In the genomic region with DNA sequence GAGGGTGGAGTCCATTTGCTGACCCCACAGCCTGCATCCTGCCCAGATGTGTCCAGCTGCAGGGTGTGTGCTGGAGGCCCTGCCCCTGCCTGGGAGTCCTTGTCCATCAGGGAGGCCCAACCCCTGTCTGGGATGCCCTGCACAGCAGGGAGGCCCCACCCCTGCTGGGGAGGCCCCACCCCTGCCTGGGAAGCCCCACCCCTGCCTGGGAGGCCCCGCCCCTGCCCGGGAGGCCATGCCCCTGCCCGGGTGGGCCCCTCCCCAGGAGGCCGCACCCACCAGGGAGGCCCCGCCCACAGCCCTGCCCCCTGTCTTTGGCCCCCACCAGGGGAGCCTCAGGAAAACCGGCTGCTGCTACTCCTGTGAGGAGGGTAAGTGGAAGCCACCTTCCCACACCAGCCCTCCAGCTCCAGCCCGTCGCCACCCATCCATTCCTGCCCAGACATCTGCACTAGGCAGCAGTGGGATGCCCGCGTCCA, we compare ENCODE assay signal across 11 cellular contexts. TPM values are rescaled to one million over a fixed set of nuclear protein-coding genes. Genes with fewer than 3 reads are reported as not detected.
DNase-seq lines count a peak whose midpoint lies in the region; TF ChIP-seq lines count a peak whose summit lies in the region.
"Had no signal": no experiment of that assay in that cellular context is flagged by ENCODE, and none has a peak within 500 bp of the region (broad histone marks: within the 10 kb centered on the region; RNA-seq: fewer than 3 reads in every experiment).

No MANE protein-coding gene starts in this region.

- no CpG with 5 or more reads among the region's 10 CpGs for WGBS in H9 (ENCODE audit: extremely low coverage, insufficient read length, low lambda C conversion rate)
- 88% methylated on average over 4 of the region's 10 CpGs for WGBS in SK-N-SH (ENCODE audit: low lambda C conversion rate)

- H3K18ac ChIP-seq in H9 (ENCODE audit: insufficient read length, low read depth, low read length): no peak overlapping the region

- no peak overlapping the region for H3K4ac ChIP-seq in H9 (ENCODE audit: low read depth, low read length)

- H3K36me3 Mint-ChIP-seq in H9 (ENCODE audit: insufficient read depth in 1 of 3, low read depth in 3 of 3): peaks cover 4 to 8% (median 8%) of the 10 kb centered on the region in 3 experiments

- peaks cover 2 to 19% of the 10 kb centered on the region in 2 experiments for H3K4me1 Mint-ChIP-seq in H9

- H2BK120ac ChIP-seq in H9 (ENCODE audit: low read depth, low read length, poor library complexity, severe bottlenecking): no peak overlapping the region

- no peak overlapping the region for H4K8ac ChIP-seq in H9 (replicated peaks; ENCODE audit: insufficient read length, low read depth, low read length)

- H3K23me2 ChIP-seq in H9 (ENCODE audit: insufficient read length, low read depth, low read length, poor library complexity, severe bottlenecking): no peaks in the 10 kb centered on the region

- peaks cover 8 to 9% of the 10 kb centered on the region in 2 experiments for H3K9me3 Mint-ChIP-seq in H9

- DNase-seq in H9: peak; percentile 57
- peak; percentile 91 for DNase-seq in SK-N-SH
- peak; percentile 14 to 28 (median 15) for DNase-seq in effector memory CD4-positive, alpha-beta T cell
- DNase-seq in stimulated activated CD4-positive, alpha-beta T cell treated with anti-CD3 and anti-CD28 coated beads, Interleukin-2, amount 100 ng/mL, for 48 hours: peak; percentile 55 to 60
- no peak for DNase-seq in COLO668 (lab: John Stamatoyannopoulos, UW; ENCODE audit: unreplicated experiment)
- DNase-seq in GM19240 (ENCODE audit: insufficient read length, low spot score): no peak
- DNase-seq in DMS153 (lab: John Stamatoyannopoulos, UW): no peak
- no peak for DNase-seq in islet precursor cell
- DNase-seq: NCI-H1694 treated with DMSO at 0.1 percent for 48 hours had no signal

- no peak for TF ChIP-seq CTCF in H9 (conservative IDR thresholded peaks at IDR 0.05)
- no peak for TF ChIP-seq CTCF in SK-N-SH (IDR thresholded peaks at IDR 0.05)

- H3T11ph ChIP-seq in H9 (ENCODE audit: low read length): no peak overlapping the region

- H2AFZ ChIP-seq in H9 (ENCODE audit: low read length): no peak overlapping the region
- no peak overlapping the region for H2AFZ ChIP-seq in SK-N-SH (ENCODE audit: low read depth)

- no peak for TF ChIP-seq RAD21 in SK-N-SH (IDR thresholded peaks at IDR 0.05; ENCODE audit: low read length)

- no peak overlapping the region for H4K91ac ChIP-seq in H9 (ENCODE audit: insufficient read length, low read depth, low read length)

- no peaks in the 10 kb centered on the region for H3K9me2 ChIP-seq in SK-N-SH

- H3K56ac ChIP-seq in H9 (ENCODE audit: insufficient read length, low read depth, low read length): no peak overlapping the region

- H3K4me3 ChIP-seq in SK-N-SH (ENCODE audit: low read depth in 2 of 2, low read length in 1 of 2): no peak overlapping the region
- no peak overlapping the region for H3K4me3 ChIP-seq in effector memory CD4-positive, alpha-beta T cell (ENCODE audit: insufficient read depth, low read depth, low read length, poor library complexity, severe bottlenecking)
- H3K4me3 ChIP-seq: lung had no signal

- POLR2A ChIA-PET in SK-N-SH (lab: Yijun Ruan, JAX): no interaction called here

- H2BK20ac ChIP-seq in H9 (ENCODE audit: low read depth, low read length, poor library complexity, severe bottlenecking): no peak overlapping the region

- H3K36me3 ChIP-seq in SK-N-SH (replicated peaks in 1 of 2; ENCODE audit: control insufficient read depth in 1 of 2, insufficient read depth in 2 of 2, low read length in 1 of 2): no peaks in the 10 kb centered on the region
- H3K36me3 ChIP-seq in effector memory CD4-positive, alpha-beta T cell (ENCODE audit: control insufficient read depth, insufficient read depth, low read length): no peaks in the 10 kb centered on the region

- no peak for TF ChIP-seq EP300 in SK-N-SH (IDR thresholded peaks at IDR 0.05; ENCODE audit: borderline replicate concordance in 1 of 2, low read depth in 1 of 2, low read length in 1 of 2)

- H3K4me3 Mint-ChIP-seq in H9: no peak overlapping the region
- H3K4me3 Mint-ChIP-seq: stimulated activated naive CD8-positive, alpha-beta T cell treated with anti-CD3 and anti-CD28 coated beads, Interleukin-15, Interleukin-2, amounts not matched to agents 100 ng/mL and 50 ng/mL, for 24 hours had no signal

- H3K79me1 ChIP-seq in H9 (ENCODE audit: insufficient read depth, low read depth, low read length, poor library complexity, severe bottlenecking): no peaks in the 10 kb centered on the region

- H3K4me2 ChIP-seq in H9 (ENCODE audit: insufficient read depth, insufficient read length, low read length): no peak overlapping the region
- H3K4me2 ChIP-seq in SK-N-SH: no peak overlapping the region

- H2AK5ac ChIP-seq in H9 (ENCODE audit: insufficient read length, low read length): no peak overlapping the region

- H3K27me3 ChIP-seq in H9 (ENCODE audit: insufficient read depth, low read length) (no peaks in the 10 kb centered on the region), SK-N-SH (ENCODE audit: insufficient read depth) (no peaks in the 10 kb centered on the region)
- H3K27me3 ChIP-seq in effector memory CD4-positive, alpha-beta T cell (replicated peaks; ENCODE audit: control insufficient read depth, insufficient read depth, low read length, poor library complexity, severe bottlenecking): no peaks in the 10 kb centered on the region

- H2BK12ac ChIP-seq in H9 (ENCODE audit: insufficient read length, low read depth, low read length): no peak overlapping the region

- H3K23ac ChIP-seq in H9 (ENCODE audit: insufficient read length, low read depth, low read length): no peak overlapping the region

- CTCF ChIA-PET in SK-N-SH (lab: Yijun Ruan, JAX): no interaction called here

- H3K79me2 ChIP-seq in H9 (ENCODE audit: insufficient read depth, low read length): no peaks in the 10 kb centered on the region
- H3K79me2 ChIP-seq in SK-N-SH (ENCODE audit: insufficient read depth): no peaks in the 10 kb centered on the region

- H3K4me1 ChIP-seq in H9 (ENCODE audit: insufficient read depth, low read length) (no peaks in the 10 kb centered on the region), SK-N-SH (ENCODE audit: control insufficient read depth in 1 of 2, insufficient read depth in 2 of 2, low read depth in 1 of 2, low read length in 1 of 2) (peaks cover 0 to 13% of the 10 kb centered on the region in 2 experiments; a peak in 1 of 4 replicates)
- H3K4me1 ChIP-seq in effector memory CD4-positive, alpha-beta T cell (ENCODE audit: control insufficient read depth, insufficient read depth, low read length, poor library complexity, severe bottlenecking): peaks cover 14% of the 10 kb centered on the region

- no peaks in the 10 kb centered on the region for H3K9me3 ChIP-seq in H9 (ENCODE audit: control insufficient read depth, low read depth, low read length)
- no peaks in the 10 kb centered on the region for H3K9me3 ChIP-seq in SK-N-SH
- no peaks in the 10 kb centered on the region for H3K9me3 ChIP-seq in effector memory CD4-positive, alpha-beta T cell (ENCODE audit: control insufficient read depth, low read length)

- H3K27ac ChIP-seq in H9 (ENCODE audit: insufficient read length, low read depth, low read length): no peak overlapping the region
- no peak overlapping the region for H3K27ac ChIP-seq in SK-N-SH (ENCODE audit: low read depth in 2 of 2, low read length in 1 of 2)
- H3K27ac ChIP-seq in effector memory CD4-positive, alpha-beta T cell (ENCODE audit: insufficient read depth, low read length, poor library complexity, severe bottlenecking): no peak overlapping the region

- H3F3A ChIP-seq in SK-N-SH (replicated peaks; ENCODE audit: insufficient read depth): no peaks in the 10 kb centered on the region

- H2BK5ac ChIP-seq in H9 (ENCODE audit: insufficient read length, low read length): no peak overlapping the region

- H3K27ac Mint-ChIP-seq in H9: no peak overlapping the region
- H3K27ac Mint-ChIP-seq: stimulated activated naive CD8-positive, alpha-beta T cell treated with anti-CD3 and anti-CD28 coated beads, Interleukin-15, Interleukin-2, amounts not matched to agents 100 ng/mL and 50 ng/mL, for 24 hours had no signal

- H4K20me1 ChIP-seq in H9 (ENCODE audit: control insufficient read depth, insufficient read depth, insufficient read length) (no peaks in the 10 kb centered on the region), SK-N-SH (ENCODE audit: insufficient read depth) (no peaks in the 10 kb centered on the region)

- H2BK15ac ChIP-seq in H9 (ENCODE audit: low read depth, low read length): no peak overlapping the region

- H3K14ac ChIP-seq in H9 (ENCODE audit: insufficient read depth, low read length): no peak overlapping the region

- no peak overlapping the region for H4K5ac ChIP-seq in H9 (ENCODE audit: insufficient read length, low read depth, low read length)

- H3K9ac ChIP-seq in H9 (ENCODE audit: extremely low read depth, insufficient read length, low read length) (no peak overlapping the region), SK-N-SH (no peak overlapping the region)

- peaks cover 4% of the 10 kb centered on the region; the same call in 1 of the 2 replicates for H3K27me3 Mint-ChIP-seq in H9 (ENCODE audit: low read depth)
- H3K27me3 Mint-ChIP-seq: stimulated activated naive CD8-positive, alpha-beta T cell treated with anti-CD3 and anti-CD28 coated beads, Interleukin-15, Interleukin-2, amounts not matched to agents 100 ng/mL and 50 ng/mL, for 24 hours had no signal

TF ChIP-seq in SK-N-SH, 30 proteins besides CTCF, POLR2A, EP300 and RAD21 (continues in another document):
- TF ChIP-seq TAF1 (IDR thresholded peaks at IDR 0.05; ENCODE audit: borderline replicate concordance, low read depth, low read length): no peak

RNA-seq across cellular contexts. Expression of gene MUC5B, which starts 37.2 kb away (rescaled TPM):
- 0.02 TPM in 1 of 2 replicates, not detected in the other for total RNA-seq in H9 (2021)
- polyA plus RNA-seq in SK-N-SH (2012; rRNA removed): not detected in 2 replicates
- not detected in 2 replicates for polyA plus RNA-seq in SK-N-SH (2012; cell fraction: cytosol; rRNA removed)
- polyA plus RNA-seq in SK-N-SH (2012; cell fraction: nucleus; rRNA removed): not detected in 2 replicates

RNA-seq across cellular contexts. Expression of gene TOLLIP, which starts 49.4 kb away (rescaled TPM):
- 32.3 and 32.4 TPM in 2 replicates for total RNA-seq in H9 (2021)
- polyA plus RNA-seq in SK-N-SH (2012; rRNA removed): 42.6 and 55.4 TPM in 2 replicates
- polyA plus RNA-seq in SK-N-SH (2012; cell fraction: cytosol; rRNA removed): 21.1 and 39.4 TPM in 2 replicates
- polyA plus RNA-seq in SK-N-SH (2012; cell fraction: nucleus; rRNA removed): 37.6 and 42.4 TPM in 2 replicates

Comparison
In these comparisons a context has a peak if more than half of its experiments do, and no peak if none do; other contexts are left out.
1. DNase-seq: peak in H9 (single experiment), SK-N-SH (single experiment), effector memory CD4-positive, alpha-beta T cell (3 of 3) and stimulated activated CD4-positive, alpha-beta T cell treated with anti-CD3 and anti-CD28 coated beads, Interleukin-2, amount 100 ng/mL, for 48 hours (2 of 2); none in COLO668 (single experiment), GM19240 (single experiment), DMS153 (single experiment) and islet precursor cell (single experiment).